15 cellular contexts compared by ENCODE assay signal in genomic region chr1:231663211-231663792, GRCh38. TPM values are rescaled to one million over a fixed set of nuclear protein-coding genes. Genes with fewer than 3 reads are reported as not detected.
DNase-seq lines count a peak whose midpoint lies in the region; ATAC-seq and TF ChIP-seq lines count a peak whose summit lies in the region.
"Had no signal": no experiment of that assay in that cellular context is flagged by ENCODE, and none has a peak within 500 bp of the region (broad histone marks: within the 10 kb centered on the region; RNA-seq: fewer than 3 reads in every experiment).

No MANE protein-coding gene starts in this region.

- H4K20me1 ChIP-seq in BLaER1 treated with 17β-estradiol and CSF1 and Interleukin-3, amounts not matched to agents 10 nM and 100 nM, result peaks cover 0 to 10% (median 0%) of the 10 kb centered on the region in 11 experiments; a peak in 2 of 22 replicates

- intact Hi-C loops in tibial artery (cut with DNase I; ENCODE audit: low total_unique reads), result no loop called here

- H3K4me2 ChIP-seq in BLaER1 treated with 17β-estradiol and CSF1 and Interleukin-3, amounts not matched to agents 10 nM and 100 nM, result peak overlapping the region in 6 of 11 experiments; percentile 19 to 42 (median 34); a peak in 9 of 22 replicates

- H3K4me3 ChIP-seq in BLaER1 treated with 17β-estradiol and CSF1 and Interleukin-3, amounts not matched to agents 10 nM and 100 nM, result no peak overlapping the region
- H3K4me3 ChIP-seq in fibroblast of pulmonary artery (replicated peaks; ENCODE audit: low read depth, low read length) (no peak overlapping the region), tibial artery (no peak overlapping the region)
- H3K4me3 ChIP-seq: colonic mucosa, tibial nerve had no signal

- peaks cover 50 to 64% (median 57%) of the 10 kb centered on the region in 11 experiments for H3K9me3 ChIP-seq in BLaER1 treated with 17β-estradiol and CSF1 and Interleukin-3, amounts not matched to agents 10 nM and 100 nM (replicated peaks in 1 of 11)
- peaks cover 0 to 10% (median 7%) of the 10 kb centered on the region in 3 donors for H3K9me3 ChIP-seq in tibial artery
- H3K9me3 ChIP-seq: colonic mucosa had no signal

- H3K36me3 ChIP-seq in BLaER1 treated with 17β-estradiol and CSF1 and Interleukin-3, amounts not matched to agents 10 nM and 100 nM, result peaks cover 8 to 45% (median 14%) of the 10 kb centered on the region in 11 experiments; a peak in 19 of 22 replicates
- H3K36me3 ChIP-seq in tibial artery, result no peaks in the 10 kb centered on the region
- H3K36me3 ChIP-seq: colonic mucosa had no signal

- TF ChIP-seq CTCF in fibroblast of pulmonary artery (IDR thresholded peaks at IDR 0.05; ENCODE audit: low read length, missing control alignments), result no peak
- no peak for TF ChIP-seq CTCF in tibial artery (IDR thresholded peaks at IDR 0.05)

- H3K27ac ChIP-seq in BLaER1 treated with 17β-estradiol and CSF1 and Interleukin-3, amounts not matched to agents 10 nM and 100 nM, result peak overlapping the region in 2 of 11 experiments; percentile 24 to 25; a peak in 2 of 22 replicates
- no peak overlapping the region for H3K27ac ChIP-seq in tibial artery
- H3K27ac ChIP-seq: colonic mucosa, tibial nerve had no signal

- peak; percentile 6 for DNase-seq in HS-5 (ENCODE audit: low read depth)
- peak; percentile 59 for DNase-seq in RPMI7951 (ENCODE audit: low read depth)
- DNase-seq in fibroblast of pulmonary artery (ENCODE audit: low read depth), result peak; percentile 41
- DNase-seq in G401 (ENCODE audit: low spot score), result no peak
- DNase-seq in dedifferentiated amniotic fluid mesenchymal stem cell (ENCODE audit: extremely low spot score), result no peak
- DNase-seq in stimulated activated naive CD8-positive, alpha-beta T cell treated with anti-CD3 and anti-CD28 coated beads, Interleukin-15, Interleukin-2, amounts not matched to agents 100 U/mL and 50 U/mL, for 24 hours, result no peak
- no peak for DNase-seq in tibial artery
- DNase-seq: activated CD4-positive, alpha-beta T cell treated with anti-CD3 and anti-CD28 coated beads for 1 hour; activated naive CD8-positive, alpha-beta T cell treated with anti-CD3 and anti-CD28 coated beads, Interleukin-2, amount 50 U/mL, for 24 hours; colonic mucosa; mesendoderm; NCI-H2081; T-cell had no signal

- no peaks in the 10 kb centered on the region for H3K27me3 ChIP-seq in BLaER1 treated with 17β-estradiol and CSF1 and Interleukin-3, amounts not matched to agents 10 nM and 100 nM
- no peaks in the 10 kb centered on the region for H3K27me3 ChIP-seq in tibial artery
- H3K27me3 ChIP-seq: colonic mucosa, tibial nerve had no signal

- in situ Hi-C loops in G401 (cut with HindIII; ENCODE audit: low sequenced_read_pairs), result no loop called here

- peaks cover 0 to 29% (median 6%) of the 10 kb centered on the region in 10 experiments; a peak in 10 of 20 replicates for H3K4me1 ChIP-seq in BLaER1 treated with 17β-estradiol and CSF1 and Interleukin-3, amounts not matched to agents 10 nM and 100 nM
- H3K4me1 ChIP-seq in tibial artery, result no peaks in the 10 kb centered on the region
- H3K4me1 ChIP-seq: colonic mucosa, tibial nerve had no signal

- H3K9ac ChIP-seq in BLaER1 treated with 17β-estradiol and CSF1 and Interleukin-3, amounts not matched to agents 10 nM and 100 nM, result no peak overlapping the region

- ATAC-seq in stimulated activated naive CD8-positive, alpha-beta T cell treated with anti-CD3 and anti-CD28 coated beads, Interleukin-15, Interleukin-2, amounts not matched to agents 100 U/mL and 50 U/mL, for 24 hours, result no peak
- ATAC-seq: activated naive CD8-positive, alpha-beta T cell treated with anti-CD3 and anti-CD28 coated beads, Interleukin-2, amount 50 U/mL, for 24 hours; T-cell had no signal

RNA-seq across cellular contexts. Expression of gene DISC1, which starts 36.7 kb away (rescaled TPM):
- total RNA-seq in RPMI7951 (2014; rRNA removed; shearing (Covaris generic)), result 1.9 and 2.1 TPM in 2 replicates
- 3.1 and 6.1 TPM in 2 replicates for total RNA-seq in G401 (2014; rRNA removed; shearing (Covaris generic))

Comparison
In these comparisons a context has a peak if more than half of its experiments do, and no peak if none do; other contexts are left out.
1. DNase-seq: peak in HS-5 (single experiment), RPMI7951 (single experiment) and fibroblast of pulmonary artery (single experiment); none in G401 (single experiment), dedifferentiated amniotic fluid mesenchymal stem cell (single experiment), stimulated activated naive CD8-positive, alpha-beta T cell treated with anti-CD3 and anti-CD28 coated beads, Interleukin-15, Interleukin-2, amounts not matched to agents 100 U/mL and 50 U/mL, for 24 hours (single experiment) and tibial artery (0 of 2).